Comparison of ENCODE assay signal across 10 cellular contexts in the genomic region with DNA sequence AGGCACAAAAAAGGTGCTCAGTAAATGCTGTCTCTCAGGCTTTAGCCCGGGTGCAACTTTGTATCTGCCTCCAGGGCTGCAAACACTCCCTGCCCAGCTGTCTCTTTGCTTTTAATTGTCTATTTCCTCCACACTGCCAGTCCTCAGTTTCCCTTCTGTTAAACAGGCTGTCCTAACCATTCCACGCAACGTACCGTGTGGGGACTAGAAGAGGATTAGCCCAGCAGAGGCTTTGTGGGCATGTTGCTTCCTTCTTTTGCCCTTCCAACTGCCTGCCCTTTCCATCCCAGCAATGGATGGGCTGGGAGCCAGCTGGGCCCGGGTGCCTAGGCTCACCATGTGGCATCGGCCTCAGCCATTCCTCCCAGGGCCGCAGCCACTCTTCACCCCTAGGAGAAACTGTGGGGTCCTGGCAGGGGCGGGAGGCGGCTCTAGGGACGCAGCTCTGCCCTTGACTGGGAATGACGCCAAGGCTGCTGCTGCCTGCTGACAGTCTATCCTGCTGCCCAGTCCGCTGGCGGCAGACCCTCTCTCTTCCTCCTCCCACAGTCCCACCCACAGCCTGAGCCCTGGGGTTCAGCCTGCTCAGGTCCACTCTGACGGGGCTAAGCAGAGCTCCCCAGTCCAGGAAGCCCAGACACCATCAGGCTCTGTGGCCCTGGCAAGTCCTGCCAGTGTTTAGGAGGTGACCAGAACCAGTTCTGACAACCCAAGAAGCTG. TPM values are rescaled to one million over a fixed set of nuclear protein-coding genes. Genes with fewer than 3 reads are reported as not detected.
DNase-seq lines count a peak whose midpoint lies in the region; ATAC-seq and TF ChIP-seq lines count a peak whose summit lies in the region.
"Had no signal": no experiment of that assay in that cellular context is flagged by ENCODE, and none has a peak within 500 bp of the region (broad histone marks: within the 10 kb centered on the region; RNA-seq: fewer than 3 reads in every experiment).

No MANE protein-coding gene starts in this region.

- H3K9me3 ChIP-seq in WERI-Rb-1 (ENCODE audit: severe bottlenecking) = no peaks in the 10 kb centered on the region
- H3K9me3 ChIP-seq in aorta (ENCODE audit: control insufficient read depth, low read length) = no peaks in the 10 kb centered on the region
- H3K9me3 ChIP-seq: sigmoid colon had no signal

- no peaks in the 10 kb centered on the region for H3K9me3 Mint-ChIP-seq in stimulated activated naive CD8-positive, alpha-beta T cell treated with anti-CD3 and anti-CD28 coated beads, Interleukin-15, Interleukin-2, amounts not matched to agents 100 ng/mL and 50 ng/mL, for 24 hours

- H3K27me3 ChIP-seq in WERI-Rb-1 (ENCODE audit: insufficient read depth, low read depth, severe bottlenecking) (no peaks in the 10 kb centered on the region), aorta (ENCODE audit: control insufficient read depth in 1 of 2, insufficient read depth in 2 of 2, low read length in 1 of 2) (no peaks in the 10 kb centered on the region)
- H3K27me3 ChIP-seq: sigmoid colon had no signal

- no peaks in the 10 kb centered on the region for H3K36me3 ChIP-seq in WERI-Rb-1
- H3K36me3 ChIP-seq in aorta (ENCODE audit: control insufficient read depth in 1 of 2, insufficient read depth in 2 of 2, low read length in 1 of 2) = no peaks in the 10 kb centered on the region
- H3K36me3 ChIP-seq: sigmoid colon had no signal

- peak overlapping the region; percentile 87 for H3K27ac Mint-ChIP-seq in stimulated activated naive CD8-positive, alpha-beta T cell treated with anti-CD3 and anti-CD28 coated beads, Interleukin-15, Interleukin-2, amounts not matched to agents 100 ng/mL and 50 ng/mL, for 24 hours

- TF ChIP-seq CTCF in WERI-Rb-1 (IDR thresholded peaks at IDR 0.05; ENCODE audit: low read depth, low read length) = no peak

- no peak for ATAC-seq in stimulated activated naive CD8-positive, alpha-beta T cell treated with anti-CD3 and anti-CD28 coated beads, Interleukin-15, Interleukin-2, amounts not matched to agents 100 U/mL and 50 U/mL, for 24 hours
- peak; percentile 47 for ATAC-seq in left cardiac atrium
- no peak for ATAC-seq in aorta (ENCODE audit: low FRiP score)

- no peaks in the 10 kb centered on the region for H3K36me3 Mint-ChIP-seq in stimulated activated naive CD8-positive, alpha-beta T cell treated with anti-CD3 and anti-CD28 coated beads, Interleukin-15, Interleukin-2, amounts not matched to agents 100 ng/mL and 50 ng/mL, for 24 hours (ENCODE audit: low read depth)

- no peaks in the 10 kb centered on the region for H3K4me1 ChIP-seq in aorta (ENCODE audit: control insufficient read depth in 1 of 2, insufficient read depth in 2 of 2, low read length in 2 of 2)
- H3K4me1 ChIP-seq: sigmoid colon had no signal

- WGBS in aorta, 2 donors = 19 to 27% methylated on average over 14 of the region's 14 CpGs

- peak overlapping the region; percentile 80 for H3K4me3 Mint-ChIP-seq in stimulated activated naive CD8-positive, alpha-beta T cell treated with anti-CD3 and anti-CD28 coated beads, Interleukin-15, Interleukin-2, amounts not matched to agents 100 ng/mL and 50 ng/mL, for 24 hours

- H3K4me3 ChIP-seq in WERI-Rb-1 (ENCODE audit: low read depth, low read length) (no peak overlapping the region), aorta (ENCODE audit: low read length in 2 of 2) (no peak overlapping the region)
- H3K4me3 ChIP-seq: sigmoid colon had no signal

- DNase-seq in stimulated activated naive CD8-positive, alpha-beta T cell treated with anti-CD3 and anti-CD28 coated beads, Interleukin-15, Interleukin-2, amounts not matched to agents 100 U/mL and 50 U/mL, for 24 hours = no peak
- peak; percentile 7 for DNase-seq in WERI-Rb-1
- peak; percentile 52 for DNase-seq in left cardiac atrium
- DNase-seq in aorta = peak; percentile 47 to 59
- no peak for DNase-seq in SIG-M5 (lab: John Stamatoyannopoulos, UW)
- DNase-seq in COLO829 (ENCODE audit: low spot score) = no peak
- no peak for DNase-seq in NCI-H748 (lab: John Stamatoyannopoulos, UW; ENCODE audit: unreplicated experiment)
- DNase-seq: NK-92 treated with Interleukin-12 subunit alpha and Interleukin-12 subunit beta, amount 100 ng/mL, for 24 hours; sigmoid colon had no signal

- H3K4me1 Mint-ChIP-seq in stimulated activated naive CD8-positive, alpha-beta T cell treated with anti-CD3 and anti-CD28 coated beads, Interleukin-15, Interleukin-2, amounts not matched to agents 100 ng/mL and 50 ng/mL, for 24 hours (ENCODE audit: low read depth) = peaks cover 21% of the 10 kb centered on the region

- H3K27ac ChIP-seq in WERI-Rb-1 (no peak overlapping the region; the same call in 1 of the 2 replicates), aorta (ENCODE audit: low read depth in 1 of 2, low read length in 2 of 2) (no peak overlapping the region)
- H3K27ac ChIP-seq: sigmoid colon had no signal

- no peaks in the 10 kb centered on the region for H3K27me3 Mint-ChIP-seq in stimulated activated naive CD8-positive, alpha-beta T cell treated with anti-CD3 and anti-CD28 coated beads, Interleukin-15, Interleukin-2, amounts not matched to agents 100 ng/mL and 50 ng/mL, for 24 hours

- intact Hi-C loops in left cardiac atrium (cut with DNase I) (no loop called here), aorta (cut with DNase I) (no loop called here)

RNA-seq across cellular contexts. Expression of gene LRP8, which starts 40.6 kb away (rescaled TPM):
- total RNA-seq in left cardiac atrium (1 to 10 TPM; 1.7 to 4.1 TPM), aorta (10 to 100 TPM in 1 of 2 donors, 1 to 10 TPM in 1; 8.1 to 12.3 TPM)
- polyA plus RNA-seq in aorta = 1 to 10 TPM; 1.1 to 3.6 TPM

Comparison
In these comparisons a context has a peak if more than half of its experiments do, and no peak if none do; other contexts are left out.
1. ATAC-seq: peak in left cardiac atrium (2 of 2); none in stimulated activated naive CD8-positive, alpha-beta T cell treated with anti-CD3 and anti-CD28 coated beads, Interleukin-15, Interleukin-2, amounts not matched to agents 100 U/mL and 50 U/mL, for 24 hours (single experiment) and aorta (single experiment).
2. DNase-seq: peak in WERI-Rb-1 (single experiment), left cardiac atrium (single experiment) and aorta (2 of 2); none in stimulated activated naive CD8-positive, alpha-beta T cell treated with anti-CD3 and anti-CD28 coated beads, Interleukin-15, Interleukin-2, amounts not matched to agents 100 U/mL and 50 U/mL, for 24 hours (single experiment), SIG-M5 (single experiment), COLO829 (single experiment) and NCI-H748 (single experiment).